In genomic region chrX:75155454-75155829, GRCh38 we compare ENCODE assay signal across 1 cellular context.
TF ChIP-seq lines count a peak whose summit lies in the region.

No MANE protein-coding gene starts in this region.

TF ChIP-seq in GM23338, 12 proteins besides CTCF, POLR2A, EP300 and RAD21 (continued from another document):
- TF ChIP-seq ZNF462 (CRISPR knock-in tag; IDR thresholded peaks at IDR 0.05) (no peak), STAT1 (IDR thresholded peaks at IDR 0.05; ENCODE audit: unreplicated experiment) (no peak), NANOG (IDR thresholded peaks at IDR 0.05; ENCODE audit: borderline replicate concordance) (no peak), EZH2 (IDR thresholded peaks at IDR 0.05; ENCODE audit: low read depth, unreplicated experiment) (no peak)
